Comparison of ENCODE assay signal across 8 cellular contexts in genomic region chr17:36544320-36545092, GRCh38. TPM values are rescaled to one million over a fixed set of nuclear protein-coding genes. Genes with fewer than 3 reads are reported as not detected.
DNase-seq lines count a peak whose midpoint lies in the region; ATAC-seq, FAIRE-seq and TF ChIP-seq lines count a peak whose summit lies in the region.

Gene GGNBP2, plus strand, starts transcription at chr17:36544919. Its CDS starts 806 bp downstream, at chr17:36545725.

- WGBS in right cardiac atrium: under 1% methylated on average over 72 of the region's 72 CpGs

- H3K4me1 ChIP-seq in ascending aorta: peaks cover 16 to 32% of the 10 kb centered on the region in 2 donors
- H3K4me1 ChIP-seq in right cardiac atrium (ENCODE audit: control insufficient read depth, insufficient read depth, low read length): no peaks in the 10 kb centered on the region

- peak within 1 kb of the TSS; percentile 99 to 100 for H3K27ac ChIP-seq in ascending aorta
- H3K27ac ChIP-seq in right cardiac atrium (ENCODE audit: low read length): peak within 1 kb of the TSS; percentile 97

- FAIRE-seq in urothelium cell line (lab: Jason Lieb, UNC): no peak

- ATAC-seq in GM18505 (IDR thresholded peaks at IDR 0.05; ENCODE audit: unreplicated experiment) (peak; percentile 55), HG02973 (IDR thresholded peaks at IDR 0.05; ENCODE audit: unreplicated experiment) (peak; percentile 50), right cardiac atrium (peak; percentile 93)

- H3K36me3 ChIP-seq in ascending aorta: peaks cover 0 to 5% of the 10 kb centered on the region in 2 donors

- intact Hi-C loops in ascending aorta (cut with DNase I): loop anchor here (1.0 to 5.0 kb wide), 5 partner anchors 9 to 813 kb away; partner anchors contain the start of genes AATF, DHRS11 and MRM1
- intact Hi-C loops in right cardiac atrium (cut with DNase I): no loop called here

- peak; percentile 87 for TF ChIP-seq POLR2A in GM18505 (IDR thresholded peaks at IDR 0.05; ENCODE audit: borderline replicate concordance, extremely low read depth, insufficient read depth, insufficient read length)

- DNase-seq in NCI-H2029 treated with DMSO at 0.1 percent for 48 hours (lab: John Stamatoyannopoulos, UW) (peak; percentile 18), T-helper 22 cell (ENCODE audit: low read depth) (peak; percentile 84), ascending aorta (ENCODE audit: low spot score in 2 of 2) (peak; percentile 47 to 93), right cardiac atrium (peak; percentile 96 to 98 (median 97)), putamen (ENCODE audit: low spot score) (peak; percentile 93), urothelium cell line (ENCODE audit: low spot score) (peak; percentile 98)

- H3K27me3 ChIP-seq in ascending aorta (no peaks in the 10 kb centered on the region), right cardiac atrium (ENCODE audit: control insufficient read depth, insufficient read depth) (no peaks in the 10 kb centered on the region)

- H3K9me3 ChIP-seq in ascending aorta (no peaks in the 10 kb centered on the region), right cardiac atrium (ENCODE audit: control insufficient read depth, low read length) (no peaks in the 10 kb centered on the region)

- peak within 1 kb of the TSS; percentile 95 to 98 for H3K4me3 ChIP-seq in ascending aorta
- H3K4me3 ChIP-seq in right cardiac atrium (ENCODE audit: low read length): peak within 1 kb of the TSS; percentile 78

- TF ChIP-seq CTCF in ascending aorta (IDR thresholded peaks at IDR 0.05): peak in 1 of 3 experiments; percentile 3

RNA-seq across cellular contexts. Expression of gene GGNBP2, which starts in this region (rescaled TPM):
- 26.5 TPM for total RNA-seq in ascending aorta
- 10 to 100 TPM; 44.3 to 51.6 (median 46.6) TPM for total RNA-seq in right cardiac atrium
- 36.2 TPM for polyA plus RNA-seq in right cardiac atrium

Comparison
In these comparisons a context has a peak if more than half of its experiments do, and no peak if none do; other contexts are left out.
1. Peak in every context shown above with its lines: DNase-seq, ATAC-seq, H3K4me3 ChIP-seq and H3K27ac ChIP-seq.
2. DNase-seq: peak in every context shown above with its lines; median percentile 98 in urothelium cell line; 97 in right cardiac atrium; 93 in putamen; 84 in T-helper 22 cell; 70 in ascending aorta; 18 in NCI-H2029 treated with DMSO at 0.1 percent for 48 hours.